In the genomic region with DNA sequence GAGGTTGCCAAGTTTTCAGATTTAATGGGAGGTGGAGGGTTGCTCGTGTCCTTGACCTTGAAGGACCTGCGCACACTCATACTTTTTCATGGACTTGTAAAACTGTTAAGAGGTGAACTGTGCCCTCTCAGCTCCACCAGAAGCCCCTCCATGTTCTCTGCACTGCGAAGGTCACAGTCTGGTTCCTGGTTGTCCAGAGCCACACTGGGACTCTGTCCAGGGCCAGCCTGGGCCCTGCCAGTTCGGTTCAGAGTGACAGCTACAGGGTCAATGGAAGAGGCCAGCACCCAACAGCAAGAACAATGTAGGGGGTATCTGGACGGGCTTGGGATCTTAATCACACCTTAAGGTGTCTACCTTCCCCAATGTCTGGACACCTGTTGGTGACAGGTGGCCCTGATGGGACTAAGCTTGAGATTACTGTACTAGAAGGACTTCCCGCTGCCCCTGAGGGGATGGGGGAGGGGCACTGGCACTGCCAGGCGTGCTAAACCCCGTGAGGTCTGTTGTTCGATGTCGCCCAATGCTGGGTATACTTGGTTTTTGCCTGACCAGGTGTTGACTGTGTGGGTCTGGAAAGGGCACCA, we compare ENCODE assay signal across 9 cellular contexts. TPM values are rescaled to one million over a fixed set of nuclear protein-coding genes. Genes with fewer than 3 reads are reported as not detected.
DNase-seq lines count a peak whose midpoint lies in the region; ATAC-seq and TF ChIP-seq lines count a peak whose summit lies in the region.
"Had no signal": no experiment of that assay in that cellular context is flagged by ENCODE, and none has a peak within 500 bp of the region (broad histone marks: within the 10 kb centered on the region; RNA-seq: fewer than 3 reads in every experiment).

No MANE protein-coding gene starts in this region.

- 78 to 80% methylated on average over 1 to 10 of the region's 10 CpGs for WGBS in transverse colon (ENCODE audit: low coverage in 1 of 2), 2 donors

- in situ Hi-C loops in transverse colon (cut with MboI; ENCODE audit: low pct_ligation_motif_present in 1 of 4, low pct_unique_long_range_greater_than_20kb in 1 of 4, low sequenced_read_pairs in 3 of 4) = no loop called here
- in situ Hi-C loops in ACHN (cut with HindIII; ENCODE audit: low pct_ligation_motif_present, low pct_unique_long_range_greater_than_20kb, low sequenced_read_pairs) = no loop called here

- peak overlapping the region; percentile 99 for H3K27ac Mint-ChIP-seq in activated T-cell treated with anti-CD3 and anti-CD28 coated beads, Interleukin-2, amount 50 U/mL, for 24 hours

- no peaks in the 10 kb centered on the region for H3K27me3 Mint-ChIP-seq in activated T-cell treated with anti-CD3 and anti-CD28 coated beads, Interleukin-2, amount 50 U/mL, for 24 hours

- H3K9me3 ChIP-seq in duodenal mucosa (ENCODE audit: control insufficient read depth in 1 of 2, low read length in 2 of 2) = no peaks in the 10 kb centered on the region
- no peaks in the 10 kb centered on the region for H3K9me3 ChIP-seq in muscle layer of colon (ENCODE audit: low read length)
- H3K9me3 ChIP-seq in transverse colon = no peaks in the 10 kb centered on the region
- H3K9me3 ChIP-seq: Caco-2 had no signal

- peak overlapping the region; percentile 61 to 77 for H3K9ac ChIP-seq in duodenal mucosa (ENCODE audit: low read depth in 1 of 2, low read length in 2 of 2)
- peak overlapping the region; percentile 49 for H3K9ac ChIP-seq in muscle layer of colon (ENCODE audit: low read length)

- H3K36me3 ChIP-seq in duodenal mucosa (ENCODE audit: control insufficient read depth in 1 of 2, insufficient read depth in 2 of 2, low read length in 2 of 2) (no peaks in the 10 kb centered on the region), muscle layer of colon (ENCODE audit: insufficient read depth, low read length) (no peaks in the 10 kb centered on the region), transverse colon (no peaks in the 10 kb centered on the region)

- H3K27me3 ChIP-seq in duodenal mucosa (ENCODE audit: control insufficient read depth in 1 of 2, insufficient read depth in 2 of 2, low read length in 2 of 2) = no peaks in the 10 kb centered on the region
- no peaks in the 10 kb centered on the region for H3K27me3 ChIP-seq in muscle layer of colon (ENCODE audit: control insufficient read depth in 1 of 2, insufficient read depth in 2 of 2, low read length in 2 of 2)
- no peaks in the 10 kb centered on the region for H3K27me3 ChIP-seq in transverse colon

- H3K4me1 ChIP-seq in duodenal mucosa (ENCODE audit: control insufficient read depth in 1 of 2, insufficient read depth in 2 of 2, low read length in 2 of 2) = peaks cover 25 to 27% of the 10 kb centered on the region in 2 donors
- H3K4me1 ChIP-seq in muscle layer of colon (ENCODE audit: insufficient read depth, low read length) = peaks cover 41% of the 10 kb centered on the region
- peaks cover 15 to 29% (median 22%) of the 10 kb centered on the region in 4 donors for H3K4me1 ChIP-seq in transverse colon
- H3K4me1 ChIP-seq: Caco-2 had no signal

- H3K4me1 Mint-ChIP-seq in activated T-cell treated with anti-CD3 and anti-CD28 coated beads, Interleukin-2, amount 50 U/mL, for 24 hours (ENCODE audit: low read depth) = peaks cover 59% of the 10 kb centered on the region

- no peaks in the 10 kb centered on the region for H3K9me3 Mint-ChIP-seq in activated T-cell treated with anti-CD3 and anti-CD28 coated beads, Interleukin-2, amount 50 U/mL, for 24 hours

- H3K27ac ChIP-seq in duodenal mucosa (ENCODE audit: low read depth, low read length) (peak overlapping the region; percentile 51), muscle layer of colon (ENCODE audit: low read depth, low read length) (peak overlapping the region; percentile 90), transverse colon (peak overlapping the region; percentile 81 to 89 (median 88))

- no peak for TF ChIP-seq CTCF in transverse colon (IDR thresholded peaks at IDR 0.05)

- H3K36me3 Mint-ChIP-seq in activated T-cell treated with anti-CD3 and anti-CD28 coated beads, Interleukin-2, amount 50 U/mL, for 24 hours (ENCODE audit: low read depth) = no peaks in the 10 kb centered on the region

- H3K4me3 ChIP-seq in duodenal mucosa (ENCODE audit: low read depth in 1 of 2, low read length in 2 of 2) (peak overlapping the region; percentile 58 to 68), muscle layer of colon (ENCODE audit: low read depth in 1 of 2, low read length in 2 of 2) (peak overlapping the region; percentile 21 to 53), transverse colon (peak overlapping the region; percentile 5 to 52 (median 25))

- ATAC-seq in HG02642 (IDR thresholded peaks at IDR 0.05; ENCODE audit: poor library complexity, unreplicated experiment) = no peak

- intact Hi-C loops in transverse colon (cut with DNase I; ENCODE audit: low total_unique reads) = no loop called here

- TF ChIP-seq EP300 in transverse colon (IDR thresholded peaks at IDR 0.05; ENCODE audit: low read depth) = no peak

- no peak for DNase-seq in activated T-cell treated with anti-CD3 and anti-CD28 coated beads, Interleukin-2, amount 50 U/mL, for 24 hours
- DNase-seq in activated T-cell treated with anti-CD3 and anti-CD28 coated beads, Interleukin-2, amount 50 U/mL, for 48 hours = no peak
- no peak for DNase-seq in transverse colon
- DNase-seq in mesenteric fat pad (ENCODE audit: low spot score) = no peak
- no peak for DNase-seq in ACHN
- DNase-seq: Caco-2 had no signal

- no peak for TF ChIP-seq POLR2A in transverse colon (IDR thresholded peaks at IDR 0.05)

- H3K4me3 Mint-ChIP-seq in activated T-cell treated with anti-CD3 and anti-CD28 coated beads, Interleukin-2, amount 50 U/mL, for 24 hours = peak overlapping the region; percentile 84

RNA-seq across cellular contexts. Expression of a gene that starts 34.7 kb away (rescaled TPM):
- total RNA-seq in transverse colon (under 1 TPM in 1 of 4 donors, not detected in 3; 0.16 TPM), mesenteric fat pad (not detected)
- total RNA-seq: Caco-2 had no signal

RNA-seq across cellular contexts. Expression of a gene that starts 59.8 kb away (rescaled TPM):
- total RNA-seq in transverse colon = 100 to 1,000 TPM in 1 of 4 donors, 10 to 100 TPM in 3; 23.7 to 122 (median 58.5) TPM
- 76.3 TPM for total RNA-seq in mesenteric fat pad
